Comparison of ENCODE assay signal across 7 cellular contexts in the genomic region with DNA sequence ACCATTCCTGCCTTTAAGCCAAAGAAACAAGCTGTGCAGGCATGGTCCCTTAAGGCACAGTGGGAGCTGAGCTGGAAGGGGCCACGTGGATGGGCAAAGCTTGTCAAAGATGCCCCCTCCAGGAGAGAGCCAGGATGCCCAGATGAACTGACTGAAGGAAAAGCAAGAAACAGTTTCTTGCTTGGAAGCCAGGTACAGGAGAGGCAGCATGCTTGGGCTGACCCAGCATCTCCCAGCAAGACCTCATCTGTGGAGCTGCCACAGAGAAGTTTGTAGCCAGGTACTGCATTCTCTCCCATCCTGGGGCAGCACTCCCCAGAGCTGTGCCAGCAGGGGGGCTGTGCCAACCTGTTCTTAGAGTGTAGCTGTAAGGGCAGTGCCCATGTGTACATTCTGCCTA. TPM values are rescaled to one million over a fixed set of nuclear protein-coding genes. Genes with fewer than 3 reads are reported as not detected.
DNase-seq lines count a peak whose midpoint lies in the region; ATAC-seq and TF ChIP-seq lines count a peak whose summit lies in the region.

No MANE protein-coding gene starts in this region.

- POLR2A ChIA-PET in activated CD8-positive, alpha-beta T cell treated with anti-CD3 and anti-CD28 coated beads for 36 hours (lab: Charles Lee), result interaction anchor here (0.8 to 1.4 kb wide), 3 partner anchors 13 to 49 kb away, joined by 4 to 6 read pairs (median 4); no protein-coding TSS in a partner anchor

- H3K9ac ChIP-seq in HUES6 (ENCODE audit: low read length), result no peak overlapping the region
- no peak overlapping the region for H3K9ac ChIP-seq in iPS-20b (ENCODE audit: low read depth, low read length)

- no peak overlapping the region for H3K27ac ChIP-seq in HUES6 (ENCODE audit: low read depth, low read length)
- no peak overlapping the region for H3K27ac ChIP-seq in iPS-20b (ENCODE audit: low read length)

- H3K27ac Mint-ChIP-seq in activated CD8-positive, alpha-beta T cell treated with anti-CD3 and anti-CD28 coated beads for 36 hours, result peak overlapping the region; percentile 99
- no peak overlapping the region for H3K27ac Mint-ChIP-seq in stimulated activated memory B cell treated with anti-CD40 and anti-IgM and Interleukin-4, amounts not matched to agents 10 μg/mL and 1 μg/mL and 100 μg/mL, for 72 hours

- H3K36me3 ChIP-seq in HUES6 (ENCODE audit: control insufficient read depth, insufficient read depth, low read length), result peaks cover 9% of the 10 kb centered on the region; the same call in 1 of the 2 replicates
- peaks cover 15% of the 10 kb centered on the region for H3K36me3 ChIP-seq in iPS-20b (ENCODE audit: insufficient read depth, low read depth, low read length)

- H3K4me1 ChIP-seq in HUES6 (ENCODE audit: control insufficient read depth, insufficient read depth, low read length), result peaks cover 23% of the 10 kb centered on the region
- H3K4me1 ChIP-seq in iPS-20b (ENCODE audit: insufficient read depth, low read length), result peaks cover 13% of the 10 kb centered on the region

- H3K4me3 ChIP-seq in HUES6 (ENCODE audit: low read depth, low read length) (peak overlapping the region; percentile 89; the same call in 1 of the 2 replicates), iPS-20b (ENCODE audit: low read length) (peak overlapping the region; percentile 98; the same call in 1 of the 2 replicates)

- H3K9me3 ChIP-seq in HUES6 (ENCODE audit: control insufficient read depth, insufficient read depth, low read depth, low read length), result no peaks in the 10 kb centered on the region
- H3K9me3 ChIP-seq in iPS-20b (ENCODE audit: insufficient read depth, low read depth, low read length), result no peaks in the 10 kb centered on the region

- no peaks in the 10 kb centered on the region for H3K9me3 Mint-ChIP-seq in activated CD8-positive, alpha-beta T cell treated with anti-CD3 and anti-CD28 coated beads for 36 hours
- no peaks in the 10 kb centered on the region for H3K9me3 Mint-ChIP-seq in stimulated activated memory B cell treated with anti-CD40 and anti-IgM and Interleukin-4, amounts not matched to agents 10 μg/mL and 1 μg/mL and 100 μg/mL, for 72 hours

- no peak for DNase-seq in activated CD8-positive, alpha-beta T cell treated with anti-CD3 and anti-CD28 coated beads for 36 hours
- DNase-seq in NCI-H226 (no peak), UCSD-AML1 (lab: John Stamatoyannopoulos, UW; ENCODE audit: unreplicated experiment) (no peak), NOMO-1 treated with dmso at 0.1 percent for 144 hours (lab: John Stamatoyannopoulos, UW; ENCODE audit: unreplicated experiment) (no peak)

- peaks cover 37% of the 10 kb centered on the region for H3K4me1 Mint-ChIP-seq in activated CD8-positive, alpha-beta T cell treated with anti-CD3 and anti-CD28 coated beads for 36 hours (ENCODE audit: low read depth)
- peaks cover 32% of the 10 kb centered on the region for H3K4me1 Mint-ChIP-seq in stimulated activated memory B cell treated with anti-CD40 and anti-IgM and Interleukin-4, amounts not matched to agents 10 μg/mL and 1 μg/mL and 100 μg/mL, for 72 hours

- no peaks in the 10 kb centered on the region for H3K27me3 Mint-ChIP-seq in activated CD8-positive, alpha-beta T cell treated with anti-CD3 and anti-CD28 coated beads for 36 hours
- H3K27me3 Mint-ChIP-seq in stimulated activated memory B cell treated with anti-CD40 and anti-IgM and Interleukin-4, amounts not matched to agents 10 μg/mL and 1 μg/mL and 100 μg/mL, for 72 hours, result peaks cover 17% of the 10 kb centered on the region

- intact Hi-C loops in activated CD8-positive, alpha-beta T cell treated with anti-CD3 and anti-CD28 coated beads for 36 hours (cut with micrococcal nuclease), result no loop called here

- no peak for ATAC-seq in activated CD8-positive, alpha-beta T cell treated with anti-CD3 and anti-CD28 coated beads for 36 hours
- ATAC-seq in stimulated activated memory B cell treated with anti-CD40 and anti-IgM and Interleukin-4, amounts not matched to agents 10 μg/mL and 1 μg/mL and 100 μg/mL, for 72 hours, result no peak

- TF ChIP-seq CTCF in activated CD8-positive, alpha-beta T cell treated with anti-CD3 and anti-CD28 coated beads for 36 hours (IDR thresholded peaks at IDR 0.05), result no peak

- CTCF ChIA-PET in activated CD8-positive, alpha-beta T cell treated with anti-CD3 and anti-CD28 coated beads for 36 hours (lab: Charles Lee), result interaction anchor here (1.2 to 9.3 kb wide), 5 partner anchors 34 to 60 kb away, joined by 3 to 69 read pairs (median 15); a partner anchor contains a TSS

- H3K4me3 Mint-ChIP-seq in activated CD8-positive, alpha-beta T cell treated with anti-CD3 and anti-CD28 coated beads for 36 hours, result peak overlapping the region; percentile 99
- peak overlapping the region; percentile 97 for H3K4me3 Mint-ChIP-seq in stimulated activated memory B cell treated with anti-CD40 and anti-IgM and Interleukin-4, amounts not matched to agents 10 μg/mL and 1 μg/mL and 100 μg/mL, for 72 hours

- H3K36me3 Mint-ChIP-seq in activated CD8-positive, alpha-beta T cell treated with anti-CD3 and anti-CD28 coated beads for 36 hours (ENCODE audit: low read depth), result peaks cover 25% of the 10 kb centered on the region
- H3K36me3 Mint-ChIP-seq in stimulated activated memory B cell treated with anti-CD40 and anti-IgM and Interleukin-4, amounts not matched to agents 10 μg/mL and 1 μg/mL and 100 μg/mL, for 72 hours, result peaks cover 9% of the 10 kb centered on the region

- H3K27me3 ChIP-seq in HUES6 (ENCODE audit: control insufficient read depth, insufficient read depth, low read length) (peaks cover 8% of the 10 kb centered on the region), iPS-20b (ENCODE audit: insufficient read depth, low read length) (peaks cover 25% of the 10 kb centered on the region)

RNA-seq across cellular contexts. Expression of a gene that starts 1.3 kb away (rescaled TPM):
- total RNA-seq in activated CD8-positive, alpha-beta T cell treated with anti-CD3 and anti-CD28 coated beads for 36 hours, result 10 to 100 TPM; 59.7 to 64.0 TPM

RNA-seq across cellular contexts. Expression of a gene that starts 6.0 kb away (rescaled TPM):
- total RNA-seq in activated CD8-positive, alpha-beta T cell treated with anti-CD3 and anti-CD28 coated beads for 36 hours, result 10 to 100 TPM; 37.1 to 38.1 TPM

RNA-seq across cellular contexts. Expression of a gene that starts 6.6 kb away (rescaled TPM):
- total RNA-seq in activated CD8-positive, alpha-beta T cell treated with anti-CD3 and anti-CD28 coated beads for 36 hours, result under 1 TPM; 0.59 to 0.60 TPM

RNA-seq across cellular contexts. Expression of a gene that starts 38.8 kb away (rescaled TPM):
- total RNA-seq in activated CD8-positive, alpha-beta T cell treated with anti-CD3 and anti-CD28 coated beads for 36 hours, result 100 to 1,000 TPM; 124 to 125 TPM

RNA-seq across cellular contexts. Expression of a gene that starts 39.3 kb away (rescaled TPM):
- 1 to 10 TPM; 5.8 to 6.1 TPM for total RNA-seq in activated CD8-positive, alpha-beta T cell treated with anti-CD3 and anti-CD28 coated beads for 36 hours
